In the genomic region with DNA sequence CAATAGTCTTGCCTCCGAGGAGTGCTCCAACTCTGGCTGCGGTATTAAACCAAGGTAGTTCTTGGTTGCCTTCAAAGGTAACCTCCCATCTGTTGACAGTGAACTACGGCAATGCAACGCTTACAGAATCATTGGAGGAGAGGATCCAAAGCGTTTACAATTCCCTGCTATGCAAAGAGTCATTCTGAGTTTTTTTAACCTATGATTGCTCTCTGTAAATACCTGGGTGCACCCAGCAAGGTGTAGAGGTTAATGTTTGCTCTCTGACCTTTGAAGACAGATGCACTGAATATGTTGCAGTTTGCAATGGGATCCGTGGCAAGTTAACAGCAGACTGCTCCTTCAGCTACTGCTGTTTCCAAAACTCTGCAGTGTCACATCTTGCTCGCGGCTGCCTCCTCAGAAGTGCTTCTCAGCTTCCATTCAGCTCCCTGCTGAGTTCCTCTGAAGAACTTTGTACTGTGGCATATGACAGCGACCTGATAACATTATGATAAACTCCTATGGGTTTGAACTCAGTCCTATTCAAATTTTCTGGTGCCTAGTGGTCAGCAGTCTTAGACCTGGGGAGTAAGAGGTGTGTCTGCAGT, we compare ENCODE assay signal across 1 cellular context.
TF ChIP-seq lines count a peak whose summit lies in the region.

No MANE protein-coding gene starts in this region.

TF ChIP-seq in WTC11, 78 proteins besides CTCF, POLR2A, EP300 and RAD21 (continued from another document):
- TF ChIP-seq, protein P1, sequence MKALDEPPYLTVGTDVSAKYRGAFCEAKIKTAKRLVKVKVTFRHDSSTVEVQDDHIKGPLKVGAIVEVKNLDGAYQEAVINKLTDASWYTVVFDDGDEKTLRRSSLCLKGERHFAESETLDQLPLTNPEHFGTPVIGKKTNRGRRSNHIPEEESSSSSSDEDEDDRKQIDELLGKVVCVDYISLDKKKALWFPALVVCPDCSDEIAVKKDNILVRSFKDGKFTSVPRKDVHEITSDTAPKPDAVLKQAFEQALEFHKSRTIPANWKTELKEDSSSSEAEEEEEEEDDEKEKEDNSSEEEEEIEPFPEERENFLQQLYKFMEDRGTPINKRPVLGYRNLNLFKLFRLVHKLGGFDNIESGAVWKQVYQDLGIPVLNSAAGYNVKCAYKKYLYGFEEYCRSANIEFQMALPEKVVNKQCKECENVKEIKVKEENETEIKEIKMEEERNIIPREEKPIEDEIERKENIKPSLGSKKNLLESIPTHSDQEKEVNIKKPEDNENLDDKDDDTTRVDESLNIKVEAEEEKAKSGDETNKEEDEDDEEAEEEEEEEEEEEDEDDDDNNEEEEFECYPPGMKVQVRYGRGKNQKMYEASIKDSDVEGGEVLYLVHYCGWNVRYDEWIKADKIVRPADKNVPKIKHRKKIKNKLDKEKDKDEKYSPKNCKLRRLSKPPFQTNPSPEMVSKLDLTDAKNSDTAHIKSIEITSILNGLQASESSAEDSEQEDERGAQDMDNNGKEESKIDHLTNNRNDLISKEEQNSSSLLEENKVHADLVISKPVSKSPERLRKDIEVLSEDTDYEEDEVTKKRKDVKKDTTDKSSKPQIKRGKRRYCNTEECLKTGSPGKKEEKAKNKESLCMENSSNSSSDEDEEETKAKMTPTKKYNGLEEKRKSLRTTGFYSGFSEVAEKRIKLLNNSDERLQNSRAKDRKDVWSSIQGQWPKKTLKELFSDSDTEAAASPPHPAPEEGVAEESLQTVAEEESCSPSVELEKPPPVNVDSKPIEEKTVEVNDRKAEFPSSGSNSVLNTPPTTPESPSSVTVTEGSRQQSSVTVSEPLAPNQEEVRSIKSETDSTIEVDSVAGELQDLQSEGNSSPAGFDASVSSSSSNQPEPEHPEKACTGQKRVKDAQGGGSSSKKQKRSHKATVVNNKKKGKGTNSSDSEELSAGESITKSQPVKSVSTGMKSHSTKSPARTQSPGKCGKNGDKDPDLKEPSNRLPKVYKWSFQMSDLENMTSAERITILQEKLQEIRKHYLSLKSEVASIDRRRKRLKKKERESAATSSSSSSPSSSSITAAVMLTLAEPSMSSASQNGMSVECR (CRISPR knock-in tag; IDR thresholded peaks at IDR 0.05; ENCODE audit: borderline replicate concordance): no peak
- TF ChIP-seq CREM (CRISPR knock-in tag; IDR thresholded peaks at IDR 0.05) (no peak), ZNF138 (CRISPR knock-in tag; conservative IDR thresholded peaks at IDR 0.05) (no peak), NFATC4 (CRISPR knock-in tag; IDR thresholded peaks at IDR 0.05) (no peak), ZBTB21 (CRISPR knock-in tag; IDR thresholded peaks at IDR 0.05; ENCODE audit: borderline replicate concordance) (no peak), GTF2I (CRISPR knock-in tag; conservative IDR thresholded peaks at IDR 0.05) (no peak), MXD4 (CRISPR knock-in tag; IDR thresholded peaks at IDR 0.05; ENCODE audit: borderline replicate concordance) (no peak), RELA (CRISPR knock-in tag; IDR thresholded peaks at IDR 0.05; ENCODE audit: borderline replicate concordance) (no peak), TCF7 (CRISPR knock-in tag; IDR thresholded peaks at IDR 0.05; ENCODE audit: low read depth) (no peak), NR2C2 (CRISPR knock-in tag; IDR thresholded peaks at IDR 0.05) (no peak), SMAD3 (CRISPR knock-in tag; IDR thresholded peaks at IDR 0.05; ENCODE audit: borderline replicate concordance) (no peak), EMX1 (CRISPR knock-in tag; IDR thresholded peaks at IDR 0.05) (no peak)
- TF ChIP-seq, protein P2, sequence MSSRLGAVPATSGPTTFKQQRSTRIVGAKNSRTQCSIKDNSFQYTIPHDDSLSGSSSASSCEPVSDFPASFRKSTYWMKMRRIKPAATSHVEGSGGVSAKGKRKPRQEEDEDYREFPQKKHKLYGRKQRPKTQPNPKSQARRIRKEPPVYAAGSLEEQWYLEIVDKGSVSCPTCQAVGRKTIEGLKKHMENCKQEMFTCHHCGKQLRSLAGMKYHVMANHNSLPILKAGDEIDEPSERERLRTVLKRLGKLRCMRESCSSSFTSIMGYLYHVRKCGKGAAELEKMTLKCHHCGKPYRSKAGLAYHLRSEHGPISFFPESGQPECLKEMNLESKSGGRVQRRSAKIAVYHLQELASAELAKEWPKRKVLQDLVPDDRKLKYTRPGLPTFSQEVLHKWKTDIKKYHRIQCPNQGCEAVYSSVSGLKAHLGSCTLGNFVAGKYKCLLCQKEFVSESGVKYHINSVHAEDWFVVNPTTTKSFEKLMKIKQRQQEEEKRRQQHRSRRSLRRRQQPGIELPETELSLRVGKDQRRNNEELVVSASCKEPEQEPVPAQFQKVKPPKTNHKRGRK (CRISPR knock-in tag; IDR thresholded peaks at IDR 0.05; ENCODE audit: borderline replicate concordance): no peak
- TF ChIP-seq, protein P3, sequence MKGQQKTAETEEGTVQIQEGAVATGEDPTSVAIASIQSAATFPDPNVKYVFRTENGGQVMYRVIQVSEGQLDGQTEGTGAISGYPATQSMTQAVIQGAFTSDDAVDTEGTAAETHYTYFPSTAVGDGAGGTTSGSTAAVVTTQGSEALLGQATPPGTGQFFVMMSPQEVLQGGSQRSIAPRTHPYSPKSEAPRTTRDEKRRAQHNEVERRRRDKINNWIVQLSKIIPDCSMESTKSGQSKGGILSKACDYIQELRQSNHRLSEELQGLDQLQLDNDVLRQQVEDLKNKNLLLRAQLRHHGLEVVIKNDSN (CRISPR knock-in tag; IDR thresholded peaks at IDR 0.05): no peak
- TF ChIP-seq, protein P4, sequence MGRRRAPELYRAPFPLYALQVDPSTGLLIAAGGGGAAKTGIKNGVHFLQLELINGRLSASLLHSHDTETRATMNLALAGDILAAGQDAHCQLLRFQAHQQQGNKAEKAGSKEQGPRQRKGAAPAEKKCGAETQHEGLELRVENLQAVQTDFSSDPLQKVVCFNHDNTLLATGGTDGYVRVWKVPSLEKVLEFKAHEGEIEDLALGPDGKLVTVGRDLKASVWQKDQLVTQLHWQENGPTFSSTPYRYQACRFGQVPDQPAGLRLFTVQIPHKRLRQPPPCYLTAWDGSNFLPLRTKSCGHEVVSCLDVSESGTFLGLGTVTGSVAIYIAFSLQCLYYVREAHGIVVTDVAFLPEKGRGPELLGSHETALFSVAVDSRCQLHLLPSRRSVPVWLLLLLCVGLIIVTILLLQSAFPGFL (CRISPR knock-in tag; IDR thresholded peaks at IDR 0.05; ENCODE audit: borderline replicate concordance): no peak
- TF ChIP-seq, protein P5, sequence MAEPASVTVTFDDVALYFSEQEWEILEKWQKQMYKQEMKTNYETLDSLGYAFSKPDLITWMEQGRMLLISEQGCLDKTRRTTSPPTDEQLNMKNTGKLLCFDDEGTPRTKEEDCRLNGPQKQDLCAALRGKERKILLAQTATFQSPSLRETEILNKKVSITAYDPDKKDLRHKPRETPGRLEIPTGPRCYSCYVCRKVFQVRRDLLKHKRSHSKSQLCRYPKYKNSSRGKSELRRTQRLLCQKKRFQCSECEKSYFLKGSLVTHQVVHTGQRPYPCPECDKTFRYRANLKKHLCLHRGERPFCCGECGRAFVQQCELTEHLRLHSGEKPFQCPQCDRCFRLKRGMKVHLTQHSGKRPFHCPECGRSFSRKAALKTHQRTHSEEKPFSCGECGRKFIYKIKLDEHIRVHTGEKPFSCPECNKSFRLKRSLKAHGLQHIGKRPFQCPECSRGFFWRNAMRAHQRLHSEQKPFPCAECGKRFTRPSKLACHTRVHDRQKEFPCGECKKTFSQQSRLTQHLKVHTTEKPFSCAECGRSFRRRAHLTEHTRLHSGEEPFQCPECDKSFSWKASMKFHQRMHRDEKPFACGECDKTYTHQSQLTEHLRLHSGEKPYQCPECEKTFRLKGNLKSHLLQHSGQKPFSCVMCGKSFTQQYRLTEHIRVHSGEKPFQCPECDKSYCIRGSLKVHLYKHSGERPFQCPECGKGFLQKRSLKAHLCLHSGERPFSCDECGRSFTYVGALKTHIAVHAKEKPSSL (CRISPR knock-in tag; conservative IDR thresholded peaks at IDR 0.05): no peak
- TF ChIP-seq, protein P6, sequence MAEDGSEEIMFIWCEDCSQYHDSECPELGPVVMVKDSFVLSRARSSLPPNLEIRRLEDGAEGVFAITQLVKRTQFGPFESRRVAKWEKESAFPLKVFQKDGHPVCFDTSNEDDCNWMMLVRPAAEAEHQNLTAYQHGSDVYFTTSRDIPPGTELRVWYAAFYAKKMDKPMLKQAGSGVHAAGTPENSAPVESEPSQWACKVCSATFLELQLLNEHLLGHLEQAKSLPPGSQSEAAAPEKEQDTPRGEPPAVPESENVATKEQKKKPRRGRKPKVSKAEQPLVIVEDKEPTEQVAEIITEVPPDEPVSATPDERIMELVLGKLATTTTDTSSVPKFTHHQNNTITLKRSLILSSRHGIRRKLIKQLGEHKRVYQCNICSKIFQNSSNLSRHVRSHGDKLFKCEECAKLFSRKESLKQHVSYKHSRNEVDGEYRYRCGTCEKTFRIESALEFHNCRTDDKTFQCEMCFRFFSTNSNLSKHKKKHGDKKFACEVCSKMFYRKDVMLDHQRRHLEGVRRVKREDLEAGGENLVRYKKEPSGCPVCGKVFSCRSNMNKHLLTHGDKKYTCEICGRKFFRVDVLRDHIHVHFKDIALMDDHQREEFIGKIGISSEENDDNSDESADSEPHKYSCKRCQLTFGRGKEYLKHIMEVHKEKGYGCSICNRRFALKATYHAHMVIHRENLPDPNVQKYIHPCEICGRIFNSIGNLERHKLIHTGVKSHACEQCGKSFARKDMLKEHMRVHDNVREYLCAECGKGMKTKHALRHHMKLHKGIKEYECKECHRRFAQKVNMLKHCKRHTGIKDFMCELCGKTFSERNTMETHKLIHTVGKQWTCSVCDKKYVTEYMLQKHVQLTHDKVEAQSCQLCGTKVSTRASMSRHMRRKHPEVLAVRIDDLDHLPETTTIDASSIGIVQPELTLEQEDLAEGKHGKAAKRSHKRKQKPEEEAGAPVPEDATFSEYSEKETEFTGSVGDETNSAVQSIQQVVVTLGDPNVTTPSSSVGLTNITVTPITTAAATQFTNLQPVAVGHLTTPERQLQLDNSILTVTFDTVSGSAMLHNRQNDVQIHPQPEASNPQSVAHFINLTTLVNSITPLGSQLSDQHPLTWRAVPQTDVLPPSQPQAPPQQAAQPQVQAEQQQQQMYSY (CRISPR knock-in tag; IDR thresholded peaks at IDR 0.05): no peak
- TF ChIP-seq, protein P7, sequence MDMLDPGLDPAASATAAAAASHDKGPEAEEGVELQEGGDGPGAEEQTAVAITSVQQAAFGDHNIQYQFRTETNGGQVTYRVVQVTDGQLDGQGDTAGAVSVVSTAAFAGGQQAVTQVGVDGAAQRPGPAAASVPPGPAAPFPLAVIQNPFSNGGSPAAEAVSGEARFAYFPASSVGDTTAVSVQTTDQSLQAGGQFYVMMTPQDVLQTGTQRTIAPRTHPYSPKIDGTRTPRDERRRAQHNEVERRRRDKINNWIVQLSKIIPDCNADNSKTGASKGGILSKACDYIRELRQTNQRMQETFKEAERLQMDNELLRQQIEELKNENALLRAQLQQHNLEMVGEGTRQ (CRISPR knock-in tag; IDR thresholded peaks at IDR 0.05): no peak
